Comparison of ENCODE assay signal across 18 cellular contexts in the genomic region with DNA sequence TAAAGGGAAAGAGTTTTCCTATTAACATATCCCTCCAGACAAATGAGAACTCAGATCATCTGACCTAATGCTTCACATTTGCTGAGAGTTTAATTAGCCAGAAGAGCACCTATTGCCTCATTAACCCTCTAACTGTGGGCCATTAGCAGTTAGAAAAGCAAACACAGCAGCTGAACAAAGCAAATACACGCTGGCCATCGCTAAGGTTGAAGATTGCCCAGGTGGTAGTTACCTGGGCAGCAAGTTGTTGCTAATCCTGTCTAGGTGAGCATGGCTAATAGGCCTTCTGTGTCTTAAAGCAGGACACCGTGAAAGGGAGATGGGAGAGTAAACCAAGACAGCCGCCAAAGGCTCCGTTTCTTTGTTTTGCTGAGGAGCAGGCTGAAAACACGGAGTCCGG. TPM values are rescaled to one million over a fixed set of nuclear protein-coding genes. Genes with fewer than 3 reads are reported as not detected.
DNase-seq lines count a peak whose midpoint lies in the region; TF ChIP-seq lines count a peak whose summit lies in the region.
"Had no signal": no experiment of that assay in that cellular context is flagged by ENCODE, and none has a peak within 500 bp of the region (broad histone marks: within the 10 kb centered on the region; RNA-seq: fewer than 3 reads in every experiment).

No MANE protein-coding gene starts in this region.

- H4K20me1 ChIP-seq in MM.1S (ENCODE audit: insufficient read depth, low read length) = no peaks in the 10 kb centered on the region
- H4K20me1 ChIP-seq: BLaER1 had no signal

- H3K18ac ChIP-seq in neuronal stem cell (ENCODE audit: low read length) = peak overlapping the region; percentile 27

- H3K36me3 ChIP-seq in neuronal stem cell (replicated peaks in 1 of 2; ENCODE audit: control insufficient read depth in 2 of 2, insufficient read depth in 2 of 2, low read length in 2 of 2) = no peaks in the 10 kb centered on the region
- no peaks in the 10 kb centered on the region for H3K36me3 ChIP-seq in MM.1S (replicated peaks; ENCODE audit: insufficient read depth, low read length)
- H3K36me3 ChIP-seq: adrenal gland, BLaER1, sigmoid colon, transverse colon had no signal

- H4K91ac ChIP-seq in neuronal stem cell (ENCODE audit: low read depth, low read length, poor library complexity) = no peak overlapping the region

- H2AFZ ChIP-seq in neuronal stem cell (ENCODE audit: low read length) (no peak overlapping the region), MM.1S (ENCODE audit: low read length) (no peak overlapping the region)

- no peak overlapping the region for H2BK15ac ChIP-seq in neuronal stem cell (ENCODE audit: low read length)

- no CpG with 5 or more reads among the region's 7 CpGs for WGBS in neuronal stem cell (ENCODE audit: extremely low coverage in 2 of 2, insufficient read length in 2 of 2, insufficient replicate concordance in 1 of 2), 2 donors

- no peaks in the 10 kb centered on the region for H3F3A ChIP-seq in MM.1S (ENCODE audit: insufficient read depth, low read length)

- no peaks in the 10 kb centered on the region for H3K27me3 ChIP-seq in neuronal stem cell (ENCODE audit: control insufficient read depth in 3 of 3, insufficient read depth in 3 of 3, low read depth in 1 of 3, low read length in 3 of 3)
- H3K27me3 ChIP-seq in MM.1S (replicated peaks; ENCODE audit: insufficient read depth, low read length) = no peaks in the 10 kb centered on the region
- H3K27me3 ChIP-seq: adrenal gland, BLaER1, sigmoid colon, transverse colon had no signal

- H3K9ac ChIP-seq in neuronal stem cell (ENCODE audit: low read depth, low read length, poor library complexity) (no peak overlapping the region), MM.1S (ENCODE audit: low read length) (no peak overlapping the region)
- H3K9ac ChIP-seq: BLaER1 had no signal

- H3K23ac ChIP-seq in neuronal stem cell (ENCODE audit: low read depth, low read length, poor library complexity) = no peak overlapping the region

- H3K4me2 ChIP-seq in neuronal stem cell (ENCODE audit: insufficient read depth, low read length, poor library complexity, severe bottlenecking) (no peak overlapping the region), MM.1S (ENCODE audit: low read depth, low read length) (no peak overlapping the region)
- H3K4me2 ChIP-seq: BLaER1 had no signal

- H3K4me1 ChIP-seq in neuronal stem cell (ENCODE audit: control insufficient read depth in 2 of 2, insufficient read depth in 1 of 2, low read depth in 1 of 2, low read length in 2 of 2) = peaks cover 0 to 4% of the 10 kb centered on the region in 2 donors
- H3K4me1 ChIP-seq in MM.1S (ENCODE audit: low read length) = 0 out of 2 replicates have a peak, but pooled peaks cover 3% of the 10 kb centered on the region
- H3K4me1 ChIP-seq: adrenal gland, sigmoid colon, transverse colon had no signal

- H3K79me2 ChIP-seq in MM.1S (ENCODE audit: low read length) = no peaks in the 10 kb centered on the region

- no peaks in the 10 kb centered on the region for H3K9me2 ChIP-seq in MM.1S (replicated peaks; ENCODE audit: insufficient read depth, low read length)

- H4K8ac ChIP-seq in neuronal stem cell (ENCODE audit: low read depth, low read length) = no peak overlapping the region

- no peak overlapping the region for H3K4ac ChIP-seq in neuronal stem cell (ENCODE audit: low read length)

- no peak overlapping the region for H2BK12ac ChIP-seq in neuronal stem cell (ENCODE audit: low read length)

- no peak overlapping the region for H2BK5ac ChIP-seq in neuronal stem cell (ENCODE audit: low read length)

- H3K79me1 ChIP-seq in neuronal stem cell (ENCODE audit: low read depth, low read length) = no peaks in the 10 kb centered on the region

- H2BK120ac ChIP-seq in neuronal stem cell (ENCODE audit: low read depth, low read length) = no peak overlapping the region

- H3K4me3 ChIP-seq in neuronal stem cell (ENCODE audit: low read length in 2 of 2) (no peak overlapping the region), MM.1S (ENCODE audit: low read length) (no peak overlapping the region)
- H3K4me3 ChIP-seq: adrenal gland, BLaER1, dorsolateral prefrontal cortex, sigmoid colon, transverse colon had no signal

- H2AK5ac ChIP-seq in neuronal stem cell (ENCODE audit: low read depth, low read length) = no peak overlapping the region

- DNase-seq in NCI-H2196 (lab: John Stamatoyannopoulos, UW; ENCODE audit: unreplicated experiment) = peak; percentile 29
- no peak for DNase-seq in NCI-H2196 treated with DMSO at 0.1 percent for 48 hours (lab: John Stamatoyannopoulos, UW; ENCODE audit: unreplicated experiment)
- DNase-seq in NCI-H2029 (lab: John Stamatoyannopoulos, UW) = peak; percentile 72
- DNase-seq in neuronal stem cell (ENCODE audit: low spot score) = no peak
- DNase-seq in activated CD4-positive, alpha-beta T cell treated with anti-CD3 and anti-CD28 coated beads, Interleukin-2, amount 50 U/mL, for 48 hours = no peak
- DNase-seq in MM.1S = no peak
- DNase-seq in globus pallidus (ENCODE audit: low spot score) = no peak
- DNase-seq: activated T-cell treated with anti-CD3 and anti-CD28 coated beads, Interleukin-2, amount 50 U/mL, for 72 hours; adrenal gland; dorsolateral prefrontal cortex; Kasumi-1; sigmoid colon; stimulated activated naive CD8-positive, alpha-beta T cell treated with anti-CD3 and anti-CD28 coated beads, Interleukin-15, Interleukin-2, amounts not matched to agents 100 U/mL and 50 U/mL, for 24 hours; transverse colon had no signal

- H3K14ac ChIP-seq in neuronal stem cell (ENCODE audit: low read length) = no peak overlapping the region

- no peaks in the 10 kb centered on the region for H3K9me3 ChIP-seq in neuronal stem cell (replicated peaks in 1 of 2; ENCODE audit: control insufficient read depth in 2 of 2, insufficient read depth in 1 of 2, low read depth in 1 of 2, low read length in 2 of 2)
- H3K9me3 ChIP-seq in MM.1S (replicated peaks; ENCODE audit: insufficient read depth, low read length) = no peaks in the 10 kb centered on the region
- H3K9me3 ChIP-seq: adrenal gland, sigmoid colon, transverse colon had no signal

- TF ChIP-seq CTCF in VCaP (conservative IDR thresholded peaks at IDR 0.05) = no peak
- TF ChIP-seq CTCF in MM.1S (IDR thresholded peaks at IDR 0.05; ENCODE audit: low read length) = no peak

- peak overlapping the region; percentile 68 for H3K27ac ChIP-seq in VCaP
- H3K27ac ChIP-seq in neuronal stem cell (replicated peaks; ENCODE audit: low read length) = no peak overlapping the region
- no peak overlapping the region for H3K27ac ChIP-seq in MM.1S (ENCODE audit: low read length)
- H3K27ac ChIP-seq: adrenal gland, BLaER1, dorsolateral prefrontal cortex, sigmoid colon, transverse colon had no signal

RNA-seq across cellular contexts. Expression of a gene that starts 49.9 kb away (rescaled TPM):
- polyA plus RNA-seq in neuronal stem cell (2013, experiment 1 of 2) = not detected
- not detected for polyA plus RNA-seq in neuronal stem cell (2013, experiment 2 of 2)
- polyA plus RNA-seq: esophagus, liver had no signal

Comparison
In these comparisons a context has a peak if more than half of its experiments do, and no peak if none do; other contexts are left out.
1. DNase-seq: peak in NCI-H2196 (single experiment) and NCI-H2029 (single experiment); none in NCI-H2196 treated with DMSO at 0.1 percent for 48 hours (single experiment), neuronal stem cell (single experiment), activated CD4-positive, alpha-beta T cell treated with anti-CD3 and anti-CD28 coated beads, Interleukin-2, amount 50 U/mL, for 48 hours (0 of 2), MM.1S (single experiment) and globus pallidus (single experiment).